Comparison of ENCODE assay signal across 29 cellular contexts in genomic region chr11:46944356-46944755, GRCh38. TPM values are rescaled to one million over a fixed set of nuclear protein-coding genes. Genes with fewer than 3 reads are reported as not detected.
"Had no signal": no experiment of that assay in that cellular context is flagged by ENCODE, and none has a peak within 500 bp of the region (broad histone marks: within the 10 kb centered on the region; RNA-seq: fewer than 3 reads in every experiment).

No MANE protein-coding gene starts in this region.

- H3K4me1 ChIP-seq: breast epithelium, SJCRH30 had no signal

- H3K9ac ChIP-seq: KMS-11, SK-N-SH had no signal

- DNase-seq: activated CD4-positive, alpha-beta memory T cell treated with anti-CD3 and anti-CD28 coated beads for 36 hours; activated CD4-positive, alpha-beta T cell treated with anti-CD3 and anti-CD28 coated beads, Interleukin-2, amount 10 ng/mL, durations not matched to agents 7 days and 5 days; activated CD4-positive, CD25-positive, alpha-beta regulatory T cell; activated CD8-positive, alpha-beta memory T cell treated with anti-CD3 and anti-CD28 coated beads for 24 hours; activated gamma-delta T cell; activated naive CD4-positive, alpha-beta T cell treated with anti-CD3 and anti-CD28 coated beads for 36 hours; activated T-cell treated with anti-CD3 and anti-CD28 coated beads, Interleukin-2, amount 50 U/mL, for 4 hours; adrenal gland; anterior cingulate cortex; caudate nucleus; MG63; MV-4-11; NCI-H1092 treated with DMSO at 0.1 percent for 48 hours; NCI-H1436; NCI-H1694 treated with DMSO at 0.1 percent for 48 hours; NCI-H2029 treated with DMSO at 0.1 percent for 48 hours; NCI-H345; NCI-H510A; NCI-H526 treated with DMSO at 0.1 percent for 48 hours; NK-92 treated with Interleukin-12 subunit alpha and Interleukin-12 subunit beta, amount 100 ng/mL, for 24 hours; Peyer's patch; Right ventricle myocardium superior; SJCRH30; SK-N-SH had no signal

- H3K36me3 ChIP-seq: adrenal gland, breast epithelium, MG63, Peyer's patch, SJCRH30 had no signal

- H3K4me3 ChIP-seq: adrenal gland, breast epithelium, MG63, Peyer's patch, SJCRH30 had no signal

- ATAC-seq: activated T-cell treated with anti-CD3 and anti-CD28 coated beads, Interleukin-2, amount 50 U/mL, for 4 hours had no signal

- H3K27ac ChIP-seq: adrenal gland, breast epithelium, KMS-11, Peyer's patch, RWPE1, SJCRH30 had no signal

- H3K9me3 ChIP-seq: adrenal gland, breast epithelium, MG63, Peyer's patch, SJCRH30, SK-N-SH had no signal

- H3K4me2 ChIP-seq: KMS-11, SK-N-SH had no signal

- H3K27me3 ChIP-seq: adrenal gland, breast epithelium, MG63, Peyer's patch, SJCRH30 had no signal

RNA-seq across cellular contexts. Expression of gene LRP4, which starts 26.0 kb away (rescaled TPM):
- total RNA-seq: T-helper 1 cell treated with Interleukin-12 subunit alpha and Interleukin-12 subunit beta and Interleukin-4 antibody, amounts not matched to agents 30 ng/mL and 1 ng/mL, for 36 hours had no signal
- polyA plus RNA-seq: IgD-negative memory B cell had no signal
